In genomic region chr14:97730706-97731105, GRCh38 we compare ENCODE assay signal across 23 cellular contexts.
"Had no signal": no experiment of that assay in that cellular context is flagged by ENCODE, and none has a peak within 500 bp of the region (broad histone marks: within the 10 kb centered on the region; RNA-seq: fewer than 3 reads in every experiment).

No MANE protein-coding gene starts in this region.

- H3K9me3 ChIP-seq: colonic mucosa, esophagus squamous epithelium, lower lobe of right lung, stomach, thoracic aorta had no signal

- H3K4me3 ChIP-seq: colonic mucosa, esophagus squamous epithelium, gastroesophageal sphincter, left ventricle myocardium inferior, lower lobe of right lung, spleen, stomach, thoracic aorta had no signal

- H3K4me3 Mint-ChIP-seq: naive B cell; stimulated activated memory B cell treated with anti-CD40 and anti-IgM and Interleukin-4, amounts not matched to agents 10 μg/mL and 1 μg/mL and 100 μg/mL, for 72 hours had no signal

- H3K4me1 Mint-ChIP-seq: naive B cell; stimulated activated memory B cell treated with anti-CD40 and anti-IgM and Interleukin-4, amounts not matched to agents 10 μg/mL and 1 μg/mL and 100 μg/mL, for 72 hours had no signal

- H3K4me1 ChIP-seq: colonic mucosa, esophagus squamous epithelium, gastroesophageal sphincter, left ventricle myocardium inferior, lower lobe of right lung, stomach had no signal

- H3K27me3 ChIP-seq: colonic mucosa, esophagus squamous epithelium, gastroesophageal sphincter, spleen, stomach had no signal

- H3K27me3 Mint-ChIP-seq: naive B cell; stimulated activated memory B cell treated with anti-CD40 and anti-IgM and Interleukin-4, amounts not matched to agents 10 μg/mL and 1 μg/mL and 100 μg/mL, for 72 hours had no signal

- H3K27ac Mint-ChIP-seq: naive B cell; stimulated activated memory B cell treated with anti-CD40 and anti-IgM and Interleukin-4, amounts not matched to agents 10 μg/mL and 1 μg/mL and 100 μg/mL, for 72 hours had no signal

- H3K36me3 Mint-ChIP-seq: naive B cell; stimulated activated memory B cell treated with anti-CD40 and anti-IgM and Interleukin-4, amounts not matched to agents 10 μg/mL and 1 μg/mL and 100 μg/mL, for 72 hours had no signal

- H3K36me3 ChIP-seq: colonic mucosa, esophagus squamous epithelium, gastroesophageal sphincter, left ventricle myocardium inferior, lower lobe of right lung, spleen, stomach, thoracic aorta had no signal

- H3K27ac ChIP-seq: colonic mucosa, esophagus squamous epithelium, gastroesophageal sphincter, left ventricle myocardium inferior, lower lobe of right lung, spleen, stomach, thoracic aorta had no signal

- ATAC-seq: gastroesophageal sphincter; lower lobe of right lung; sciatic nerve; stimulated activated memory B cell treated with anti-CD40 and anti-IgM and Interleukin-4, amounts not matched to agents 10 μg/mL and 1 μg/mL and 100 μg/mL, for 72 hours had no signal

- DNase-seq: colonic mucosa; dermis blood vessel endothelial cell; esophagus squamous epithelium; foreskin fibroblast; glutamatergic neuron; islet precursor cell; left ventricle myocardium inferior; lower lobe of right lung; mesenchymal stem cell; midbrain; naive B cell; posterior cingulate gyrus; spleen; stimulated activated CD4-positive, alpha-beta T cell treated with anti-CD3 and anti-CD28 coated beads, Interleukin-15, amount 100 ng/mL, for 24 hours; stimulated activated CD4-positive, alpha-beta T cell treated with anti-CD3 and anti-CD28 coated beads, Interleukin-1b, Interleukin-23, amount 100 ng/mL, for 48 hours; stimulated activated CD4-positive, alpha-beta T cell treated with anti-CD3 and anti-CD28 coated beads, Interleukin-4, amount 100 ng/mL, for 24 hours; stomach; substantia nigra; trophoblast cell had no signal
